In genomic region chr20:52279667-52280180, GRCh38 we compare ENCODE assay signal across 19 cellular contexts.
DNase-seq lines count a peak whose midpoint lies in the region; TF ChIP-seq lines count a peak whose summit lies in the region.
"Had no signal": no experiment of that assay in that cellular context is flagged by ENCODE, and none has a peak within 500 bp of the region (broad histone marks: within the 10 kb centered on the region; RNA-seq: fewer than 3 reads in every experiment).

No MANE protein-coding gene starts in this region.

- H3K18ac ChIP-seq in mesenchymal stem cell (ENCODE audit: low read depth in 1 of 2, low read length in 2 of 2) = no peak overlapping the region

- no peak overlapping the region for H2BK15ac ChIP-seq in mesenchymal stem cell (ENCODE audit: low read depth, poor library complexity, severe bottlenecking)

- no peak overlapping the region for H4K8ac ChIP-seq in mesenchymal stem cell (ENCODE audit: low read length)

- H3K27me3 ChIP-seq in mesenchymal stem cell (ENCODE audit: control insufficient read depth in 1 of 2, insufficient read depth in 1 of 2, low read length in 2 of 2) = peaks cover 0 to 29% of the 10 kb centered on the region in 2 experiments
- H3K27me3 ChIP-seq: BLaER1 treated with 17β-estradiol and CSF1 and Interleukin-3, amounts not matched to agents 10 nM and 100 nM had no signal

- no peak overlapping the region for H3K14ac ChIP-seq in mesenchymal stem cell (ENCODE audit: low read length in 2 of 2)

- H3K4me3 ChIP-seq in choroid plexus epithelial cell (ENCODE audit: low read depth, low read length) (no peak overlapping the region), mesenchymal stem cell (ENCODE audit: insufficient read depth in 1 of 2, low read depth in 1 of 2, low read length in 2 of 2) (no peak overlapping the region)
- H3K4me3 ChIP-seq: BLaER1 treated with 17β-estradiol and CSF1 and Interleukin-3, amounts not matched to agents 10 nM and 100 nM; HAP-1 had no signal

- no peak overlapping the region for H3K4me2 ChIP-seq in mesenchymal stem cell (ENCODE audit: low read length, poor library complexity, severe bottlenecking)
- H3K4me2 ChIP-seq: BLaER1 treated with 17β-estradiol and CSF1 and Interleukin-3, amounts not matched to agents 10 nM and 100 nM had no signal

- no peaks in the 10 kb centered on the region for H3K4me1 ChIP-seq in mesenchymal stem cell (ENCODE audit: control insufficient read depth, insufficient read depth, low read depth, low read length)
- H3K4me1 ChIP-seq: BLaER1 treated with 17β-estradiol and CSF1 and Interleukin-3, amounts not matched to agents 10 nM and 100 nM; HAP-1 had no signal

- H3K4ac ChIP-seq in mesenchymal stem cell (ENCODE audit: low read depth in 1 of 2, low read length in 2 of 2) = no peak overlapping the region

- no peak overlapping the region for H2BK12ac ChIP-seq in mesenchymal stem cell (ENCODE audit: low read length in 2 of 2)

- no peak for TF ChIP-seq CTCF in choroid plexus epithelial cell (conservative IDR thresholded peaks at IDR 0.05; ENCODE audit: low read depth, low read length)

- H3K9me3 ChIP-seq in mesenchymal stem cell (ENCODE audit: control insufficient read depth, low read length) = no peaks in the 10 kb centered on the region
- H3K9me3 ChIP-seq: BLaER1 treated with 17β-estradiol and CSF1 and Interleukin-3, amounts not matched to agents 10 nM and 100 nM; HAP-1 had no signal

- no peaks in the 10 kb centered on the region for H3K79me1 ChIP-seq in mesenchymal stem cell (replicated peaks; ENCODE audit: low read length, poor library complexity, severe bottlenecking)

- no peak overlapping the region for H2BK120ac ChIP-seq in mesenchymal stem cell (ENCODE audit: low read depth, low read length)

- 29% methylated on average over 2 of the region's 2 CpGs for WGBS in mesenchymal stem cell

- no peaks in the 10 kb centered on the region for H3K36me3 ChIP-seq in mesenchymal stem cell (ENCODE audit: control insufficient read depth in 1 of 2, insufficient read depth in 2 of 2, low read depth in 1 of 2, low read length in 2 of 2)
- H3K36me3 ChIP-seq: BLaER1 treated with 17β-estradiol and CSF1 and Interleukin-3, amounts not matched to agents 10 nM and 100 nM; HAP-1 had no signal

- no peak overlapping the region for H3K9ac ChIP-seq in mesenchymal stem cell (ENCODE audit: low read length)
- H3K9ac ChIP-seq: BLaER1 treated with 17β-estradiol and CSF1 and Interleukin-3, amounts not matched to agents 10 nM and 100 nM had no signal

- no peak overlapping the region for H3K23ac ChIP-seq in mesenchymal stem cell (ENCODE audit: low read length in 2 of 2)

- H4K91ac ChIP-seq in mesenchymal stem cell (ENCODE audit: low read length) = no peak overlapping the region

- H2BK5ac ChIP-seq in mesenchymal stem cell (ENCODE audit: low read depth, low read length, poor library complexity, severe bottlenecking) = no peak overlapping the region

- no peak overlapping the region for H2AFZ ChIP-seq in mesenchymal stem cell (ENCODE audit: low read depth, low read length)

- DNase-seq in GM03348 (ENCODE audit: low spot score) (peak; percentile 21), HuH-7 (ENCODE audit: low spot score) (peak; percentile 43), choroid plexus epithelial cell (ENCODE audit: low read depth) (peak; percentile 8), mesenchymal stem cell (peak; percentile 82), pons (ENCODE audit: low spot score) (no peak), NCI-H82 treated with DMSO at 0.1 percent for 48 hours (lab: John Stamatoyannopoulos, UW; ENCODE audit: unreplicated experiment) (no peak), NCI-H2081 treated with DMSO at 0.1 percent for 48 hours (lab: John Stamatoyannopoulos, UW) (no peak)
- no peak for DNase-seq in activated CD4-positive, alpha-beta T cell treated with anti-CD3 and anti-CD28 coated beads, Interleukin-2, amount 50 U/mL, for 4 hours
- DNase-seq: GF-D8, KBM-7, NCI-H1048, NCI-H146, NCI-H2081, NCI-H345, NCI-H526, SHP77, T-helper 1 cell had no signal

- H3K27ac ChIP-seq in mesenchymal stem cell (ENCODE audit: low read length, poor library complexity, severe bottlenecking) = no peak overlapping the region
- H3K27ac ChIP-seq: BLaER1 treated with 17β-estradiol and CSF1 and Interleukin-3, amounts not matched to agents 10 nM and 100 nM had no signal

- H2AK5ac ChIP-seq in mesenchymal stem cell (ENCODE audit: low read length, severe bottlenecking) = no peak overlapping the region

Comparison
In these comparisons a context has a peak if more than half of its experiments do, and no peak if none do; other contexts are left out.
1. DNase-seq: peak in GM03348 (single experiment), HuH-7 (single experiment), choroid plexus epithelial cell (single experiment) and mesenchymal stem cell (single experiment); none in pons (single experiment), NCI-H82 treated with DMSO at 0.1 percent for 48 hours (single experiment), activated CD4-positive, alpha-beta T cell treated with anti-CD3 and anti-CD28 coated beads, Interleukin-2, amount 50 U/mL, for 4 hours (0 of 2) and NCI-H2081 treated with DMSO at 0.1 percent for 48 hours (single experiment).